Comparison of ENCODE assay signal across 21 cellular contexts in the genomic region with DNA sequence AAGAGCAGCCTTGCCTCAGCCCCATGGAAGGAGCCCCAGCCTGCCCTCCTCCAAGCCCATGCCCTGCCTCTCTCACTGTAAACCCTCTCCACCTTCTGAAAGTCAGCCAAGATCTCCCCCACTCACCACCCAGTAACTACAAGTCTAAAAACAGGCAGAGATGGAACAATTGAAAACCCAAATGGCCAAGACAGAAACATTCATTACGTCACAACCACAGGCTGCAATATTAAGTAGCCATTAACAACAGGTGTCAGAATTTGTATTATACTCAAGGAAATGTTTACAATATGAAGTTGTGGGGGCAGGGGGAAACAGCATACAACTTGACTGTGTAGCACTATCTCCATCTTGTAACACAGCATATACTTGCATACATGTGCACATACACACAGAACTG. TPM values are rescaled to one million over a fixed set of nuclear protein-coding genes. Genes with fewer than 3 reads are reported as not detected.
"Had no signal": no experiment of that assay in that cellular context is flagged by ENCODE, and none has a peak within 500 bp of the region (broad histone marks: within the 10 kb centered on the region; RNA-seq: fewer than 3 reads in every experiment).

No MANE protein-coding gene starts in this region.

- ATAC-seq: activated naive CD8-positive, alpha-beta T cell treated with anti-CD3 and anti-CD28 coated beads, Interleukin-2, amount 50 U/mL, for 24 hours; activated T-helper 17 cell treated with anti-CD3 and anti-CD28 coated beads, Interleukin-2, amount 50 U/mL, for 72 hours; gastrocnemius medialis; heart right ventricle; pancreas had no signal

- H3K9me3 ChIP-seq: ascending aorta, gastrocnemius medialis, heart right ventricle, pancreas had no signal

- H3K27ac ChIP-seq: ascending aorta, gastrocnemius medialis had no signal

- H3K27me3 ChIP-seq: ascending aorta, heart right ventricle, pancreas had no signal

- DNase-seq: activated CD4-positive, CD25-positive, alpha-beta regulatory T cell treated with anti-CD3 and anti-CD28 coated beads, Interleukin-2, amount 50 U/mL, for 72 hours; activated naive CD4-positive, alpha-beta T cell treated with Interleukin-2 at 50 U/mL for 16 hours; activated naive CD8-positive, alpha-beta T cell treated with anti-CD3 and anti-CD28 coated beads, Interleukin-2, amount 50 U/mL, for 24 hours; gastrocnemius medialis; heart right ventricle; midbrain; naive B cell; pancreas; small intestine; stimulated activated CD4-positive, alpha-beta T cell treated with anti-CD3 and anti-CD28 coated beads, Interleukin-4, amount 100 ng/mL, for 4 hours; stimulated activated CD8-positive, alpha-beta memory T cell treated with anti-CD3 and anti-CD28 coated beads, Interleukin-4, amount 100 ng/mL, for 48 hours; stimulated activated naive CD4-positive, alpha-beta T cell treated with Interleukin-2 at 50 U/mL for 16 hours; T1000; trophoblast cell had no signal

- H3K4me3 Mint-ChIP-seq: activated naive CD8-positive, alpha-beta T cell treated with anti-CD3 and anti-CD28 coated beads, Interleukin-2, amount 50 U/mL, for 24 hours; activated T-helper 17 cell treated with anti-CD3 and anti-CD28 coated beads, Interleukin-2, amount 50 U/mL, for 72 hours had no signal

- H3K4me3 ChIP-seq: ascending aorta, gastrocnemius medialis, heart right ventricle, lung had no signal

- H3K27ac Mint-ChIP-seq: activated naive CD8-positive, alpha-beta T cell treated with anti-CD3 and anti-CD28 coated beads, Interleukin-2, amount 50 U/mL, for 24 hours; activated T-helper 17 cell treated with anti-CD3 and anti-CD28 coated beads, Interleukin-2, amount 50 U/mL, for 72 hours; naive B cell had no signal

- H3K36me3 Mint-ChIP-seq: naive B cell had no signal

- H3K36me3 ChIP-seq: ascending aorta, gastrocnemius medialis, heart right ventricle had no signal

- H3K9me3 Mint-ChIP-seq: activated naive CD8-positive, alpha-beta T cell treated with anti-CD3 and anti-CD28 coated beads, Interleukin-2, amount 50 U/mL, for 24 hours; activated T-helper 17 cell treated with anti-CD3 and anti-CD28 coated beads, Interleukin-2, amount 50 U/mL, for 72 hours; naive B cell had no signal

- FAIRE-seq: endometrium, pancreas, small intestine had no signal

RNA-seq across cellular contexts. Expression of gene TRAF3IP3, which starts 47.7 kb away (rescaled TPM):
- total RNA-seq: ascending aorta, chondrocyte, dermis microvascular lymphatic vessel endothelial cell, fibroblast of lung had no signal
- polyA plus RNA-seq: fibroblast of lung had no signal
